ENCODE assay signal across 11 cellular contexts in genomic region chr9:33354651-33355211, GRCh38. TPM values are rescaled to one million over a fixed set of nuclear protein-coding genes. Genes with fewer than 3 reads are reported as not detected.
A peak's percentile ranks its signal among the peaks of the same experiment; 100 is the strongest.
DNase-seq lines count a peak whose midpoint lies in the region; ATAC-seq and TF ChIP-seq lines count a peak whose summit lies in the region.
"Had no signal": no experiment of that assay in that cellular context is flagged by ENCODE, and none has a peak within 500 bp of the region (broad histone marks: within the 10 kb centered on the region; RNA-seq: fewer than 3 reads in every experiment).

No MANE protein-coding gene starts in this region.

- H4K20me1 ChIP-seq in fibroblast of lung (ENCODE audit: control insufficient read depth, extremely low read depth, insufficient read depth, low read length) = no peaks in the 10 kb centered on the region

- H3K36me3 Mint-ChIP-seq in activated CD4-positive, alpha-beta T cell treated with anti-CD3 and anti-CD28 coated beads, Interleukin-2, amount 10 ng/mL, durations not matched to agents 7 days and 5 days (ENCODE audit: low read depth) = peaks cover 20% of the 10 kb centered on the region
- H3K36me3 Mint-ChIP-seq in activated B cell treated with CpG ODN at 0.5 μM for 24 hours (ENCODE audit: low read depth) = peaks cover 66% of the 10 kb centered on the region
- peaks cover 51% of the 10 kb centered on the region for H3K36me3 Mint-ChIP-seq in stimulated activated memory B cell treated with anti-CD40 and anti-IgM and Interleukin-4, amounts not matched to agents 10 μg/mL and 1 μg/mL and 100 μg/mL, for 72 hours

- intact Hi-C loops in activated B cell treated with CpG ODN at 0.5 μM for 24 hours (cut with micrococcal nuclease) = no loop called here

- no peak overlapping the region for H3K4me2 ChIP-seq in fibroblast of lung (ENCODE audit: extremely low read depth, insufficient read depth, low read length)

- H3K9me3 ChIP-seq in fibroblast of lung (ENCODE audit: control insufficient read depth, insufficient read depth, low read depth, low read length) (no peaks in the 10 kb centered on the region), suprapubic skin (no peaks in the 10 kb centered on the region)

- TF ChIP-seq CTCF in activated B cell treated with CpG ODN at 0.5 μM for 24 hours (IDR thresholded peaks at IDR 0.05) = no peak
- TF ChIP-seq CTCF in fibroblast of lung (conservative IDR thresholded peaks at IDR 0.05 in 1 of 2, IDR thresholded peaks at IDR 0.05 in 1 of 2; ENCODE audit: low read depth in 1 of 2, low read length in 2 of 2) = no peak
- TF ChIP-seq CTCF in suprapubic skin (IDR thresholded peaks at IDR 0.05) = no peak

- no peak for DNase-seq in activated CD4-positive, alpha-beta T cell treated with anti-CD3 and anti-CD28 coated beads, Interleukin-2, amount 10 ng/mL, durations not matched to agents 7 days and 5 days
- no peak for DNase-seq in activated CD4-positive, alpha-beta T cell treated with anti-CD3 and anti-CD28 coated beads for 48 hours
- DNase-seq in activated B cell treated with CpG ODN at 0.5 μM for 24 hours (no peak), fibroblast of lung (ENCODE audit: low read depth in 2 of 2) (peak; percentile 76 to 87), suprapubic skin (ENCODE audit: low spot score in 2 of 2) (no peak), ACHN (no peak), H7 (no peak)
- DNase-seq: activated CD4-positive, alpha-beta T cell treated with anti-CD3 and anti-CD28 coated beads, Interleukin-2, amount 50 U/mL, for 4 hours; foreskin fibroblast; NCI-H187 had no signal

- no peaks in the 10 kb centered on the region for H3K79me2 ChIP-seq in fibroblast of lung (ENCODE audit: control insufficient read depth, insufficient read depth, low read length)

- in situ Hi-C loops in ACHN (cut with HindIII; ENCODE audit: low pct_ligation_motif_present, low pct_unique_long_range_greater_than_20kb, low sequenced_read_pairs) = no loop called here

- no peak for ATAC-seq in activated B cell treated with CpG ODN at 0.5 μM for 24 hours (ENCODE audit: low read depth)
- no peak for ATAC-seq in stimulated activated memory B cell treated with anti-CD40 and anti-IgM and Interleukin-4, amounts not matched to agents 10 μg/mL and 1 μg/mL and 100 μg/mL, for 72 hours

- H3K27me3 Mint-ChIP-seq in activated CD4-positive, alpha-beta T cell treated with anti-CD3 and anti-CD28 coated beads, Interleukin-2, amount 10 ng/mL, durations not matched to agents 7 days and 5 days = no peaks in the 10 kb centered on the region
- no peaks in the 10 kb centered on the region for H3K27me3 Mint-ChIP-seq in activated B cell treated with CpG ODN at 0.5 μM for 24 hours
- H3K27me3 Mint-ChIP-seq in stimulated activated memory B cell treated with anti-CD40 and anti-IgM and Interleukin-4, amounts not matched to agents 10 μg/mL and 1 μg/mL and 100 μg/mL, for 72 hours = no peaks in the 10 kb centered on the region

- H3K27me3 ChIP-seq in fibroblast of lung (ENCODE audit: control insufficient read depth, insufficient read depth, low read length) = no peaks in the 10 kb centered on the region
- no peaks in the 10 kb centered on the region for H3K27me3 ChIP-seq in suprapubic skin
- H3K27me3 ChIP-seq in H7 (ENCODE audit: control insufficient read depth, insufficient read depth, low read length) = no peaks in the 10 kb centered on the region

- no peaks in the 10 kb centered on the region for H3K36me3 ChIP-seq in fibroblast of lung (ENCODE audit: control insufficient read depth, insufficient read depth, low read length)
- H3K36me3 ChIP-seq in suprapubic skin = peaks cover 21% of the 10 kb centered on the region
- H3K36me3 ChIP-seq in H7 (replicated peaks; ENCODE audit: control insufficient read depth, insufficient read depth, low read length) = no peaks in the 10 kb centered on the region

- H2AFZ ChIP-seq in fibroblast of lung (ENCODE audit: low read length) = no peak overlapping the region

- peak overlapping the region; percentile 69 for H3K27ac Mint-ChIP-seq in activated CD4-positive, alpha-beta T cell treated with anti-CD3 and anti-CD28 coated beads, Interleukin-2, amount 10 ng/mL, durations not matched to agents 7 days and 5 days
- peak overlapping the region; percentile 50 for H3K27ac Mint-ChIP-seq in activated B cell treated with CpG ODN at 0.5 μM for 24 hours
- peak overlapping the region; percentile 18 for H3K27ac Mint-ChIP-seq in stimulated activated memory B cell treated with anti-CD40 and anti-IgM and Interleukin-4, amounts not matched to agents 10 μg/mL and 1 μg/mL and 100 μg/mL, for 72 hours

- peaks cover 6% of the 10 kb centered on the region for H3K4me1 Mint-ChIP-seq in activated CD4-positive, alpha-beta T cell treated with anti-CD3 and anti-CD28 coated beads, Interleukin-2, amount 10 ng/mL, durations not matched to agents 7 days and 5 days
- no peaks in the 10 kb centered on the region for H3K4me1 Mint-ChIP-seq in activated B cell treated with CpG ODN at 0.5 μM for 24 hours
- H3K4me1 Mint-ChIP-seq in stimulated activated memory B cell treated with anti-CD40 and anti-IgM and Interleukin-4, amounts not matched to agents 10 μg/mL and 1 μg/mL and 100 μg/mL, for 72 hours = no peaks in the 10 kb centered on the region

- 67% methylated on average over 5 of the region's 5 CpGs for WGBS in suprapubic skin

- H3K4me3 ChIP-seq in fibroblast of lung (replicated peaks in 1 of 4; ENCODE audit: control extremely low read depth in 1 of 4, insufficient read depth in 1 of 4, low read depth in 3 of 4, low read length in 4 of 4) (no peak overlapping the region), suprapubic skin (no peak overlapping the region), H7 (ENCODE audit: insufficient read depth, low read depth, low read length) (no peak overlapping the region)

- H3K9me3 Mint-ChIP-seq in activated CD4-positive, alpha-beta T cell treated with anti-CD3 and anti-CD28 coated beads, Interleukin-2, amount 10 ng/mL, durations not matched to agents 7 days and 5 days = no peaks in the 10 kb centered on the region
- no peaks in the 10 kb centered on the region for H3K9me3 Mint-ChIP-seq in activated B cell treated with CpG ODN at 0.5 μM for 24 hours
- H3K9me3 Mint-ChIP-seq in stimulated activated memory B cell treated with anti-CD40 and anti-IgM and Interleukin-4, amounts not matched to agents 10 μg/mL and 1 μg/mL and 100 μg/mL, for 72 hours = no peaks in the 10 kb centered on the region

- H3K4me3 Mint-ChIP-seq in activated CD4-positive, alpha-beta T cell treated with anti-CD3 and anti-CD28 coated beads, Interleukin-2, amount 10 ng/mL, durations not matched to agents 7 days and 5 days = no peak overlapping the region
- no peak overlapping the region for H3K4me3 Mint-ChIP-seq in activated B cell treated with CpG ODN at 0.5 μM for 24 hours
- no peak overlapping the region for H3K4me3 Mint-ChIP-seq in stimulated activated memory B cell treated with anti-CD40 and anti-IgM and Interleukin-4, amounts not matched to agents 10 μg/mL and 1 μg/mL and 100 μg/mL, for 72 hours

- peaks cover 1% of the 10 kb centered on the region for H3K4me1 ChIP-seq in fibroblast of lung (ENCODE audit: control insufficient read depth, extremely low read depth, insufficient read depth, low read length)
- peaks cover 12% of the 10 kb centered on the region for H3K4me1 ChIP-seq in suprapubic skin

- TF ChIP-seq POLR2A in suprapubic skin (IDR thresholded peaks at IDR 0.05) = no peak

- no peak overlapping the region for H3K27ac ChIP-seq in fibroblast of lung (ENCODE audit: insufficient read depth, low read length)
- H3K27ac ChIP-seq in suprapubic skin = no peak overlapping the region

- no peak for TF ChIP-seq EP300 in suprapubic skin (IDR thresholded peaks at IDR 0.05)

- CTCF ChIA-PET in activated CD4-positive, alpha-beta T cell treated with anti-CD3 and anti-CD28 coated beads, Interleukin-2, amount 10 ng/mL, durations not matched to agents 7 days and 5 days (lab: Charles Lee) = interaction anchor here (1.0 kb wide), 1 partner anchor 39 kb away, joined by 3 read pairs; no protein-coding TSS in a partner anchor
- CTCF ChIA-PET in activated B cell treated with CpG ODN at 0.5 μM for 24 hours (lab: Charles Lee) = interaction anchor here (0.9 kb wide), 1 partner anchor 68 kb away, joined by 3 read pairs; no protein-coding TSS in a partner anchor

- H3K9ac ChIP-seq in fibroblast of lung (ENCODE audit: insufficient read depth, low read length) = no peak overlapping the region

- POLR2A ChIA-PET in activated CD4-positive, alpha-beta T cell treated with anti-CD3 and anti-CD28 coated beads, Interleukin-2, amount 10 ng/mL, durations not matched to agents 7 days and 5 days (lab: Charles Lee) = interaction anchor here (0.6 kb wide), 1 partner anchor 693 kb away, joined by 3 read pairs; no protein-coding TSS in a partner anchor
- POLR2A ChIA-PET in activated B cell treated with CpG ODN at 0.5 μM for 24 hours (lab: Charles Lee) = no interaction called here

RNA-seq across cellular contexts. Expression of gene AQP7, which starts 47.6 kb away (rescaled TPM):
- under 1 TPM; 0.23 to 0.35 TPM for total RNA-seq in activated CD4-positive, alpha-beta T cell treated with anti-CD3 and anti-CD28 coated beads, Interleukin-2, amount 10 ng/mL, durations not matched to agents 7 days and 5 days
- total RNA-seq in activated B cell treated with CpG ODN at 0.5 μM for 24 hours = not detected in 2 replicates
- 0.26 and 0.83 TPM in 2 replicates for total RNA-seq in fibroblast of lung
- 0.05 and 0.09 TPM in 2 replicates for polyA plus RNA-seq in fibroblast of lung
- 0.22 TPM in 1 of 2 replicates, not detected in the other for polyA plus RNA-seq in fibroblast of lung (2012)
- not detected in 2 replicates for polyA minus RNA-seq in fibroblast of lung (ENCODE audit: low replicate concordance)
- 10 to 100 TPM in 2 of 4 donors, 1 to 10 TPM in 2; 2.1 to 66.5 (median 13.1) TPM for total RNA-seq in suprapubic skin
- not detected in 2 replicates for total RNA-seq in H7 (2014; rRNA removed; shearing (Covaris generic))

Comparison
In these comparisons a context has a peak if more than half of its experiments do, and no peak if none do; other contexts are left out.
1. DNase-seq: peak in fibroblast of lung (2 of 2); none in activated CD4-positive, alpha-beta T cell treated with anti-CD3 and anti-CD28 coated beads, Interleukin-2, amount 10 ng/mL, durations not matched to agents 7 days and 5 days (single experiment), activated CD4-positive, alpha-beta T cell treated with anti-CD3 and anti-CD28 coated beads for 48 hours (single experiment), activated B cell treated with CpG ODN at 0.5 μM for 24 hours (single experiment), suprapubic skin (0 of 2), ACHN (single experiment) and H7 (single experiment).
2. H3K27ac Mint-ChIP-seq: peak in every context shown above with its lines; median percentile 69 in activated CD4-positive, alpha-beta T cell treated with anti-CD3 and anti-CD28 coated beads, Interleukin-2, amount 10 ng/mL, durations not matched to agents 7 days and 5 days; 50 in activated B cell treated with CpG ODN at 0.5 μM for 24 hours; 18 in stimulated activated memory B cell treated with anti-CD40 and anti-IgM and Interleukin-4, amounts not matched to agents 10 μg/mL and 1 μg/mL and 100 μg/mL, for 72 hours.